In the genomic region with DNA sequence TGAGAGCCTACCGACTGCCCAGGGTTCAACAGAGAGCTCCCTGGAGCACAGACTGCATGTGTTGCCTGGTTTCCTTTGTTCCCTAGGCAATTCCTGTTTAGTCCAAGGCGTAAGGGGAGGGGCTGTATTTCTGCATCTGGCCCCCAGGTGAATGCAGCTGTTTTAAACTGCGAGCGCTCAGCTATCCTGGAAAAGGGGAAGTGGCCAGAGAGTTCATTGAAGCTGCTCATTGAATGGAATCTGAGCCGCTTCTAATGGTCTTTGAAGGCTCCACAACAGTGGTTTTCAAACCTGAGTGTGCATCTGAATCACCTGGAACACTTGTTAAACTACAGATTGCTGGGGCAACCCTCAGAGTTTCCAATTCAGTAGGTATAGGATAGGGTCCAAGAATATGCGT, we compare ENCODE assay signal across 27 cellular contexts. TPM values are rescaled to one million over a fixed set of nuclear protein-coding genes. Genes with fewer than 3 reads are reported as not detected.
"Had no signal": no experiment of that assay in that cellular context is flagged by ENCODE, and none has a peak within 500 bp of the region (broad histone marks: within the 10 kb centered on the region; RNA-seq: fewer than 3 reads in every experiment).

No MANE protein-coding gene starts in this region.

- DNase-seq: activated CD4-positive, alpha-beta T cell treated with anti-CD3 and anti-CD28 coated beads, Interleukin-2, amount 50 U/mL, for 4 hours; activated CD8-positive, alpha-beta memory T cell treated with anti-CD3 and anti-CD28 coated beads, Interleukin-2, amount 50 U/mL, for 48 hours; activated effector memory CD4-positive, alpha-beta T cell treated with Interleukin-2 at 50 U/mL for 16 hours; activated naive CD4-positive, alpha-beta T cell treated with anti-CD3 and anti-CD28 coated beads for 36 hours; activated naive CD8-positive, alpha-beta T cell treated with anti-CD3 and anti-CD28 coated beads, Interleukin-2, amount 10 ng/mL, durations not matched to agents 7 days and 5 days; activated T-cell treated with anti-CD3 and anti-CD28 coated beads, Interleukin-2, amount 50 U/mL, for 72 hours; amniotic stem cell; colonic mucosa; dorsolateral prefrontal cortex; effector memory CD8-positive, alpha-beta T cell; foreskin melanocyte; kidney; lower lobe of right lung; naive B cell; nucleus accumbens; stimulated activated CD4-positive, alpha-beta T cell treated with anti-CD3 and anti-CD28 coated beads, Interleukin-15, amount 100 ng/mL, for 24 hours; stomach; transverse colon; uterus had no signal

- H3K4me1 ChIP-seq: breast epithelium, colonic mucosa, lower lobe of right lung, stomach, suprapubic skin, uterus had no signal

- H3K4me3 Mint-ChIP-seq: activated naive CD4-positive, alpha-beta T cell treated with anti-CD3 and anti-CD28 coated beads for 36 hours; activated naive CD8-positive, alpha-beta T cell treated with anti-CD3 and anti-CD28 coated beads, Interleukin-2, amount 10 ng/mL, durations not matched to agents 7 days and 5 days; activated T-cell treated with anti-CD3 and anti-CD28 coated beads, Interleukin-2, amount 50 U/mL, for 72 hours; effector memory CD8-positive, alpha-beta T cell; stimulated activated memory B cell treated with anti-CD40 and anti-IgM and Interleukin-4, amounts not matched to agents 10 μg/mL and 1 μg/mL and 100 μg/mL, for 72 hours; WTC11 had no signal

- H3K36me3 ChIP-seq: breast epithelium, colonic mucosa, lower lobe of right lung, stomach, suprapubic skin, transverse colon, uterus had no signal

- H3K27ac Mint-ChIP-seq: activated naive CD4-positive, alpha-beta T cell treated with anti-CD3 and anti-CD28 coated beads for 36 hours; activated naive CD8-positive, alpha-beta T cell treated with anti-CD3 and anti-CD28 coated beads, Interleukin-2, amount 10 ng/mL, durations not matched to agents 7 days and 5 days; activated T-cell treated with anti-CD3 and anti-CD28 coated beads, Interleukin-2, amount 50 U/mL, for 72 hours; effector memory CD8-positive, alpha-beta T cell; naive B cell; stimulated activated memory B cell treated with anti-CD40 and anti-IgM and Interleukin-4, amounts not matched to agents 10 μg/mL and 1 μg/mL and 100 μg/mL, for 72 hours; WTC11 had no signal

- H3K4me1 Mint-ChIP-seq: activated naive CD8-positive, alpha-beta T cell treated with anti-CD3 and anti-CD28 coated beads, Interleukin-2, amount 10 ng/mL, durations not matched to agents 7 days and 5 days; naive B cell; stimulated activated memory B cell treated with anti-CD40 and anti-IgM and Interleukin-4, amounts not matched to agents 10 μg/mL and 1 μg/mL and 100 μg/mL, for 72 hours had no signal

- H3K27ac ChIP-seq: breast epithelium, colonic mucosa, dorsolateral prefrontal cortex, lower lobe of right lung, stomach, suprapubic skin, transverse colon, uterus had no signal

- H3K4me3 ChIP-seq: breast epithelium, colonic mucosa, dorsolateral prefrontal cortex, lower lobe of right lung, stomach, suprapubic skin, transverse colon, uterus had no signal

- H3K27me3 ChIP-seq: breast epithelium, colonic mucosa, stomach, suprapubic skin, uterus had no signal

- H3K36me3 Mint-ChIP-seq: activated naive CD8-positive, alpha-beta T cell treated with anti-CD3 and anti-CD28 coated beads, Interleukin-2, amount 10 ng/mL, durations not matched to agents 7 days and 5 days; stimulated activated memory B cell treated with anti-CD40 and anti-IgM and Interleukin-4, amounts not matched to agents 10 μg/mL and 1 μg/mL and 100 μg/mL, for 72 hours; WTC11 had no signal

- FAIRE-seq: endothelial cell of umbilical vein, kidney, small intestine had no signal

- H3K9me3 ChIP-seq: colonic mucosa, lower lobe of right lung, suprapubic skin, transverse colon, uterus had no signal

RNA-seq across cellular contexts. Expression of a gene that starts 18.1 kb away (rescaled TPM):
- total RNA-seq: activated CD8-positive, alpha-beta memory T cell treated with anti-CD3 and anti-CD28 coated beads for 36 hours; activated naive CD4-positive, alpha-beta T cell treated with anti-CD3 and anti-CD28 coated beads for 36 hours; activated naive CD8-positive, alpha-beta T cell treated with anti-CD3 and anti-CD28 coated beads, Interleukin-2, amount 10 ng/mL, durations not matched to agents 7 days and 5 days; activated T-cell treated with anti-CD3 and anti-CD28 coated beads, Interleukin-2, amount 50 U/mL, for 72 hours; endothelial cell of umbilical vein; mesenteric fat pad had no signal
